In genomic region chr2:85712849-85713612, GRCh38 we compare ENCODE assay signal across 10 cellular contexts. TPM values are rescaled to one million over a fixed set of nuclear protein-coding genes. Genes with fewer than 3 reads are reported as not detected.
A peak's percentile ranks its signal among the peaks of the same experiment; 100 is the strongest.
DNase-seq lines count a peak whose midpoint lies in the region; ATAC-seq, FAIRE-seq and TF ChIP-seq lines count a peak whose summit lies in the region.
"Had no signal": no experiment of that assay in that cellular context is flagged by ENCODE, and none has a peak within 500 bp of the region (broad histone marks: within the 10 kb centered on the region; RNA-seq: fewer than 3 reads in every experiment).

No MANE protein-coding gene starts in this region.

- no peaks in the 10 kb centered on the region for H3K79me2 ChIP-seq in astrocyte (ENCODE audit: insufficient read depth, low read length)

- intact Hi-C loops in Calu3 (cut with micrococcal nuclease; ENCODE audit: unreplicated experiment) (no loop called here), left ventricle myocardium inferior (cut with micrococcal nuclease) (no loop called here)

- H3K27me3 Mint-ChIP-seq in Calu3 (ENCODE audit: unreplicated experiment) (peaks cover 7% of the 10 kb centered on the region), astrocyte (ENCODE audit: low read depth, unreplicated experiment) (peaks cover 42% of the 10 kb centered on the region)

- BruUV-seq in Calu3 (replicated peaks; lab: Mats Ljungman, UMichigan) = no TSS peak

- H3K9me3 Mint-ChIP-seq in Calu3 (ENCODE audit: low read depth, unreplicated experiment) = no peaks in the 10 kb centered on the region
- H3K9me3 Mint-ChIP-seq in astrocyte (ENCODE audit: unreplicated experiment) = no peaks in the 10 kb centered on the region

- no peak overlapping the region for H3K27ac Mint-ChIP-seq in Calu3 (ENCODE audit: unreplicated experiment)
- H3K27ac Mint-ChIP-seq in astrocyte (ENCODE audit: unreplicated experiment) = no peak overlapping the region

- no peak for FAIRE-seq in astrocyte (lab: Jason Lieb, UNC)

- no peaks in the 10 kb centered on the region for H4K20me1 ChIP-seq in astrocyte (ENCODE audit: insufficient read depth, low read length)

- H3K27ac ChIP-seq in astrocyte (ENCODE audit: low read depth, low read length) (no peak overlapping the region), left ventricle myocardium inferior (replicated peaks) (peak overlapping the region; percentile 94)
- H3K27ac ChIP-seq: SK-N-MC had no signal

- H3K9ac ChIP-seq in astrocyte (ENCODE audit: low read length) = no peak overlapping the region

- H2AFZ ChIP-seq in astrocyte (ENCODE audit: low read depth, low read length) = no peak overlapping the region

- H3K4me3 Mint-ChIP-seq in Calu3 (ENCODE audit: low read depth, unreplicated experiment) (no peak overlapping the region), astrocyte (ENCODE audit: unreplicated experiment) (no peak overlapping the region)

- H3K36me3 ChIP-seq in astrocyte (ENCODE audit: insufficient read depth, low read length) = no peaks in the 10 kb centered on the region
- H3K36me3 ChIP-seq in left ventricle myocardium inferior = no peaks in the 10 kb centered on the region

- DNase-seq in Calu3 (peak; percentile 50), astrocyte (ENCODE audit: low read depth) (peak; percentile 73), left ventricle myocardium inferior (peak; percentile 75), retinal pigment epithelial cell (ENCODE audit: low read depth) (peak; percentile 68), ureter (ENCODE audit: low spot score) (no peak), NCI-H2107 treated with DMSO at 0.1 percent for 48 hours (lab: John Stamatoyannopoulos, UW; ENCODE audit: unreplicated experiment) (no peak), foreskin melanocyte (no peak)

- H3K9me3 ChIP-seq in astrocyte (ENCODE audit: insufficient read depth, low read depth, low read length) = no peaks in the 10 kb centered on the region
- H3K9me3 ChIP-seq in left ventricle myocardium inferior (replicated peaks) = no peaks in the 10 kb centered on the region

- H3K4me3 ChIP-seq in astrocyte (ENCODE audit: insufficient read depth, low read depth, low read length) = no peak overlapping the region
- no peak overlapping the region for H3K4me3 ChIP-seq in left ventricle myocardium inferior
- H3K4me3 ChIP-seq in retinal pigment epithelial cell (ENCODE audit: low read length) = no peak overlapping the region
- H3K4me3 ChIP-seq: SK-N-MC had no signal

- CTCF ChIA-PET in Calu3 (lab: Charles Lee) = interaction anchor here (0.5 to 1.8 kb wide), 5 partner anchors 9 to 136 kb away, joined by 3 to 5 read pairs (median 3); no protein-coding TSS in a partner anchor

- H3K36me3 Mint-ChIP-seq in Calu3 (ENCODE audit: insufficient read depth, unreplicated experiment) (no peaks in the 10 kb centered on the region), astrocyte (ENCODE audit: low read depth, unreplicated experiment) (peaks cover 2% of the 10 kb centered on the region)

- no peak for ATAC-seq in GM21529 (IDR thresholded peaks at IDR 0.05; ENCODE audit: unreplicated experiment)

- peak overlapping the region; percentile 17 for H3K4me2 ChIP-seq in astrocyte (ENCODE audit: low read length)

- H3K4me1 Mint-ChIP-seq in Calu3 (ENCODE audit: low read depth, unreplicated experiment) (peaks cover 11% of the 10 kb centered on the region), astrocyte (ENCODE audit: low read depth, unreplicated experiment) (peaks cover 7% of the 10 kb centered on the region)

- H3K27me3 ChIP-seq in astrocyte (ENCODE audit: insufficient read depth, low read length) (peaks cover 11% of the 10 kb centered on the region), left ventricle myocardium inferior (ENCODE audit: low read depth) (no peaks in the 10 kb centered on the region)

- no peak for TF ChIP-seq CTCF in Calu3 (IDR thresholded peaks at IDR 0.05; ENCODE audit: unreplicated experiment)
- no peak for TF ChIP-seq CTCF in astrocyte (IDR thresholded peaks at IDR 0.05; ENCODE audit: insufficient read depth, low read depth, low read length)
- no peak for TF ChIP-seq CTCF in left ventricle myocardium inferior (IDR thresholded peaks at IDR 0.05; ENCODE audit: borderline replicate concordance)
- TF ChIP-seq CTCF in retinal pigment epithelial cell (conservative IDR thresholded peaks at IDR 0.05; ENCODE audit: low read depth, low read length) = no peak

- peaks cover 4% of the 10 kb centered on the region for H3K4me1 ChIP-seq in astrocyte (ENCODE audit: insufficient read depth, low read length)
- H3K4me1 ChIP-seq in left ventricle myocardium inferior = peaks cover 64% of the 10 kb centered on the region

RNA-seq across cellular contexts. Expression of gene GNLY, which starts 18.9 kb away (rescaled TPM):
- total RNA-seq in Calu3 (2022) (not detected in 2 replicates), astrocyte (not detected in 2 replicates), left ventricle myocardium inferior (1.5 TPM), ureter (1.9 TPM)
- total RNA-seq: epithelial cell of proximal tubule had no signal

RNA-seq across cellular contexts. Expression of gene ATOH8, which starts 40.8 kb away (rescaled TPM):
- total RNA-seq in Calu3 (2022) = 0.19 and 0.47 TPM in 2 replicates
- total RNA-seq in astrocyte = 1.2 and 1.9 TPM in 2 replicates
- total RNA-seq in left ventricle myocardium inferior = 23.3 TPM
- total RNA-seq in ureter = 21.8 TPM

RNA-seq across cellular contexts. Expression of gene SFTPB, which starts 45.0 kb away (rescaled TPM):
- not detected in 2 replicates for total RNA-seq in Calu3 (2022)
- not detected in 2 replicates for total RNA-seq in astrocyte
- total RNA-seq in left ventricle myocardium inferior = not detected
- total RNA-seq in ureter = 1.7 TPM
- total RNA-seq: epithelial cell of proximal tubule had no signal

Comparison
In these comparisons a context has a peak if more than half of its experiments do, and no peak if none do; other contexts are left out.
1. DNase-seq: peak in Calu3 (single experiment), astrocyte (single experiment), left ventricle myocardium inferior (single experiment) and retinal pigment epithelial cell (single experiment); none in ureter (single experiment), NCI-H2107 treated with DMSO at 0.1 percent for 48 hours (single experiment) and foreskin melanocyte (single experiment).